ENCODE assay signal across 8 cellular contexts in the genomic region with DNA sequence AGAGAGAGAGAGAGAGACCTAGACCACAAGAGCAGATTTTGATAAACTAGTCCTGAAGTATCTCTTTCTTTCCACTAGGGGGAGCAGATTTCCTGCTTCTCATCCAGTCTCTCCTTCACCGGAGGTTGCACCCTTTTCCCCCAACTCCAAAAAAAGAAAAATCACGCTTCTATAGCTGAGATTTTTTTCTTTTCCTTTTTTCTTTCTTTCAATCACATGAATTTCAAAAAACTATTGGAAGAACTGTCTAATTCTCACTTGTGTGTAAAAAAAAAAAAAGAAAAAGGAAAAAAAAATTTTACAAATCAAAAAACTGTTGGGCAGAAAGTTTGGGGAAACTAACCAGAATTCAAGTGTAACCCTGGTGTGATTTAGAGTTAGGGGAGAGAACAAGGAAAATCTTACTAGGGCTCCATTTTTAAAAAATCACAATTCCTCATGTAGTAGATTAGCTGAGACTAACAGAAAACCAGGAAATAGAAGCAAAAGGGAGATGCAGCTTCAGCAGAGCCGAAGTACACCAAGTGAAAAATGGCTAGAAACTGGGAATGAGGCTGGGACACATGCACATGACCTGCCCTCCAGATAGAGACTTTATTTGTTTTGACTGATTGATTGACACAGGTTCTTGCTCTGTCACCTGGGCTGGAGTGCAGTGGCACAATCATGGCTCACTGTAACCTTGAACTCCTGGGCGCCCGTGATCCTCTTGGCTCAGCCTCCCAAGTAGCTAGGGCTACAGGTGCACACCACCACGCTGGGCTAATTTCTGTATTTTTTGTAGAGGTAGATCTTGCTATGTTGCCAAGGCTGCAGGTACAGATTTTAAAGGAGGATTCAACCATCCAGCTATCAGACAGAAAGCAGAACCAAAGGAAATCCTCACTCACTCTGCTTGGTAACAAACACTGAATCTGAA. TPM values are rescaled to one million over a fixed set of nuclear protein-coding genes. Genes with fewer than 3 reads are reported as not detected.
DNase-seq lines count a peak whose midpoint lies in the region; ATAC-seq, FAIRE-seq and TF ChIP-seq lines count a peak whose summit lies in the region.

No MANE protein-coding gene starts in this region.

- ATAC-seq in GM19395 (IDR thresholded peaks at IDR 0.05; ENCODE audit: unreplicated experiment) = no peak

- DNase-seq in AML-193 (lab: John Stamatoyannopoulos, UW) = peak; percentile 65 to 70
- DNase-seq in GM19239 (ENCODE audit: insufficient read length, low spot score) = peak; percentile 23
- peak; percentile 65 for DNase-seq in NCI-H2081 treated with DMSO at 0.1 percent for 48 hours (lab: John Stamatoyannopoulos, UW)
- peak; percentile 31 for DNase-seq in glomerular endothelial cell (ENCODE audit: extremely low read depth, low read depth, low spot score)
- peak; percentile 76 for DNase-seq in renal cortical epithelial cell (ENCODE audit: low read depth)
- no peak for DNase-seq in COLO668 (lab: John Stamatoyannopoulos, UW; ENCODE audit: unreplicated experiment)

- peak; percentile 77 for TF ChIP-seq CTCF in VCaP (conservative IDR thresholded peaks at IDR 0.05)

- FAIRE-seq in GM19239 (lab: Jason Lieb, UNC) = peak; percentile 95

- no peak overlapping the region for H3K27ac ChIP-seq in VCaP

RNA-seq across cellular contexts. Expression of a gene that starts 27.1 kb away (rescaled TPM):
- 63.7 and 76.6 TPM in 2 replicates for total RNA-seq in glomerular endothelial cell
- 126 and 185 TPM in 2 replicates for total RNA-seq in renal cortical epithelial cell

RNA-seq across cellular contexts. Expression of a gene that starts 27.2 kb away (rescaled TPM):
- total RNA-seq in glomerular endothelial cell = 39.2 and 43.8 TPM in 2 replicates
- total RNA-seq in renal cortical epithelial cell = 39.1 and 71.4 TPM in 2 replicates

RNA-seq across cellular contexts. Expression of a gene that starts 39.7 kb away (rescaled TPM):
- total RNA-seq in glomerular endothelial cell (10.5 and 14.4 TPM in 2 replicates), renal cortical epithelial cell (28.5 and 44.0 TPM in 2 replicates)

RNA-seq across cellular contexts. Expression of a gene that starts 40.0 kb away (rescaled TPM):
- 0.41 and 1.5 TPM in 2 replicates for total RNA-seq in glomerular endothelial cell
- 3.0 and 7.4 TPM in 2 replicates for total RNA-seq in renal cortical epithelial cell

RNA-seq across cellular contexts. Expression of a gene that starts 50.1 kb away (rescaled TPM):
- 0.35 and 2.6 TPM in 2 replicates for total RNA-seq in glomerular endothelial cell
- total RNA-seq in renal cortical epithelial cell = 1.6 and 34.2 TPM in 2 replicates
